12 cellular contexts compared by ENCODE assay signal in genomic region chr1:31482478-31483011, GRCh38.
DNase-seq lines count a peak whose midpoint lies in the region; ATAC-seq, FAIRE-seq and TF ChIP-seq lines count a peak whose summit lies in the region.
"Had no signal": no experiment of that assay in that cellular context is flagged by ENCODE, and none has a peak within 500 bp of the region (broad histone marks: within the 10 kb centered on the region; RNA-seq: fewer than 3 reads in every experiment).

No MANE protein-coding gene starts in this region.

- peaks cover 42% of the 10 kb centered on the region for H3K4me1 ChIP-seq in DOHH2 (ENCODE audit: control insufficient read depth, low read length)
- no peaks in the 10 kb centered on the region for H3K4me1 ChIP-seq in GM12878 (ENCODE audit: control insufficient read depth, insufficient read depth, low read length)
- no peaks in the 10 kb centered on the region for H3K4me1 ChIP-seq in muscle layer of duodenum (ENCODE audit: control insufficient read depth in 1 of 2, insufficient read depth in 2 of 2, low read length in 2 of 2)
- H3K4me1 ChIP-seq: gastrocnemius medialis had no signal

- in situ Hi-C loops in GM12878 (cut with MboI) = no loop called here

- peak; percentile 33 for ATAC-seq in HG02759 (IDR thresholded peaks at IDR 0.05; ENCODE audit: unreplicated experiment)
- ATAC-seq in GM12878 = peak; percentile 63

- peak overlapping the region; percentile 20; the same call in 1 of the 2 replicates for H3K9ac ChIP-seq in GM12878 (ENCODE audit: control insufficient read depth, insufficient read depth, low read length)
- H3K9ac ChIP-seq: KMS-11 had no signal

- intact Hi-C loops in GM12878 (cut with micrococcal nuclease; ENCODE audit: unreplicated experiment) = loop anchor here (1.0 to 2.0 kb wide), 3 partner anchors 27 to 66 kb away; no protein-coding TSS in a partner anchor

- TF ChIP-seq EP300 in GM12878 (IDR thresholded peaks at IDR 0.05; ENCODE audit: borderline replicate concordance in 1 of 2, control insufficient read depth in 1 of 2, low read depth in 2 of 2, low read length in 2 of 2) = no peak

- POLR2A ChIA-PET in GM12878 (lab: Charles Lee) = interaction anchor here (1.2 to 15.0 kb wide), 5 partner anchors 10 to 59 kb away, joined by 3 to 260 read pairs (median 6); no protein-coding TSS in a partner anchor

- RAD21 ChIA-PET in GM12878 (lab: Charles Lee; ENCODE audit: unreplicated experiment) = interaction anchor here (0.9 to 6.4 kb wide), 9 partner anchors 20 to 88 kb away, joined by 3 to 122 read pairs (median 4); no protein-coding TSS in a partner anchor

- H3K4me2 ChIP-seq in DOHH2 (ENCODE audit: low read length) (peak overlapping the region; percentile 30), GM12878 (ENCODE audit: control insufficient read depth, insufficient read depth) (no peak overlapping the region)
- H3K4me2 ChIP-seq: KMS-11 had no signal

- H3K9me3 ChIP-seq in DOHH2 (ENCODE audit: control insufficient read depth, insufficient read depth, low read length) (peaks cover 2% of the 10 kb centered on the region; the same call in 1 of the 2 replicates), GM12878 (replicated peaks; ENCODE audit: control insufficient read depth, insufficient read depth, low read length) (no peaks in the 10 kb centered on the region; the same call in 1 of the 3 replicates), muscle layer of duodenum (ENCODE audit: control insufficient read depth in 1 of 2, low read length in 2 of 2) (no peaks in the 10 kb centered on the region)
- H3K9me3 ChIP-seq: gastrocnemius medialis had no signal

- TF ChIP-seq POLR2A in GM12878 (IDR thresholded peaks at IDR 0.05; ENCODE audit: low read depth, low read length) = no peak

- no peak overlapping the region for H3K4me3 ChIP-seq in DOHH2 (ENCODE audit: low read length)
- H3K4me3 ChIP-seq in GM12878 = no peak overlapping the region
- no peak overlapping the region for H3K4me3 ChIP-seq in muscle layer of duodenum (ENCODE audit: low read depth in 1 of 2, low read length in 2 of 2)
- H3K4me3 ChIP-seq: gastrocnemius medialis had no signal

- peaks cover 10% of the 10 kb centered on the region; the same call in 1 of the 2 replicates for H3K36me3 ChIP-seq in DOHH2 (ENCODE audit: control insufficient read depth, low read length)
- H3K36me3 ChIP-seq in GM12878 (ENCODE audit: control insufficient read depth in 2 of 2, insufficient read depth in 2 of 2, low read length in 1 of 2) = no peaks in the 10 kb centered on the region
- no peaks in the 10 kb centered on the region for H3K36me3 ChIP-seq in muscle layer of duodenum (ENCODE audit: control insufficient read depth in 1 of 2, insufficient read depth in 2 of 2, low read length in 2 of 2)
- H3K36me3 ChIP-seq: gastrocnemius medialis had no signal

- H3K27me3 ChIP-seq in DOHH2 (ENCODE audit: control insufficient read depth, low read length) (no peaks in the 10 kb centered on the region), GM12878 (replicated peaks in 1 of 2; ENCODE audit: control insufficient read depth in 2 of 2, insufficient read depth in 2 of 2, low read length in 1 of 2) (no peaks in the 10 kb centered on the region), muscle layer of duodenum (ENCODE audit: low read depth, low read length) (no peaks in the 10 kb centered on the region)
- H3K27me3 ChIP-seq: gastrocnemius medialis had no signal

- BruUV-seq in GM12878 (replicated peaks; lab: Mats Ljungman, UMichigan) = TSS peak; percentile 97

- H3K27ac ChIP-seq in DOHH2 (ENCODE audit: low read depth, low read length) (peak overlapping the region; percentile 81), GM12878 (ENCODE audit: control insufficient read depth, insufficient read depth) (peak overlapping the region; percentile 57), muscle layer of duodenum (ENCODE audit: low read length) (peak overlapping the region; percentile 69)
- H3K27ac ChIP-seq: KMS-11 had no signal

- H3K9me2 ChIP-seq in DOHH2 (replicated peaks; ENCODE audit: control insufficient read depth, low read length) = no peaks in the 10 kb centered on the region

- SMC1A ChIA-PET in GM12878 (lab: Charles Lee; ENCODE audit: uncharacterized antibody, unreplicated experiment) = interaction anchor here (1.0 to 11.5 kb wide), 13 partner anchors 11 to 67 kb away, joined by 3 to 230 read pairs (median 7); no protein-coding TSS in a partner anchor

- TF ChIP-seq CTCF in DOHH2 (IDR thresholded peaks at IDR 0.05; ENCODE audit: low read depth, low read length, poor library complexity, severe bottlenecking) (no peak), GM12878 (IDR thresholded peaks at IDR 0.05 in 2 of 3, conservative IDR thresholded peaks at IDR 0.05 in 1 of 3; ENCODE audit: control insufficient read depth in 2 of 3, extremely low read depth in 1 of 3, insufficient read depth in 1 of 3, low read depth in 3 of 3, low read length in 3 of 3) (no peak)

- CTCF ChIA-PET in GM12878 (lab: Yijun Ruan, JAX) = interaction anchor here (0.9 to 3.9 kb wide), 6 partner anchors 23 to 67 kb away, joined by 3 to 19 read pairs (median 6); no protein-coding TSS in a partner anchor

- H4K20me1 ChIP-seq in DOHH2 (ENCODE audit: control insufficient read depth, insufficient read depth, low read depth, low read length) (no peaks in the 10 kb centered on the region), GM12878 (ENCODE audit: control insufficient read depth, insufficient read depth) (no peaks in the 10 kb centered on the region)

- no peaks in the 10 kb centered on the region for H3K79me2 ChIP-seq in DOHH2 (ENCODE audit: control insufficient read depth, low read length)
- no peaks in the 10 kb centered on the region for H3K79me2 ChIP-seq in GM12878 (ENCODE audit: control insufficient read depth, insufficient read depth, low read length)

- 69% methylated on average over 6 of the region's 6 CpGs for WGBS in GM12878 (ENCODE audit: insufficient coverage, insufficient replicate concordance, low lambda C conversion rate, missing lambda C conversion rate)

- TF ChIP-seq RAD21 in GM12878 (IDR thresholded peaks at IDR 0.05; ENCODE audit: insufficient read depth, low read depth, low read length) = no peak

- DNase-seq in GM12878 (ENCODE audit: low read depth, low spot score) (peak; percentile 40), hepatic stellate cell (ENCODE audit: low spot score) (no peak), NCI-H2196 (lab: John Stamatoyannopoulos, UW; ENCODE audit: unreplicated experiment) (no peak)
- DNase-seq in central memory CD4-positive, alpha-beta T cell = no peak
- DNase-seq in stimulated activated CD4-positive, alpha-beta T cell treated with anti-CD3 and anti-CD28 coated beads, Interleukin-4, amount 100 ng/mL, for 4 hours = no peak
- DNase-seq: CD4-positive, CD25-positive, alpha-beta regulatory T cell; NCI-H510A treated with DMSO at 0.1 percent for 48 hours had no signal

- peak overlapping the region; percentile 68 for H2AFZ ChIP-seq in GM12878 (ENCODE audit: control insufficient read depth, low read depth, low read length)

- peaks cover 8% of the 10 kb centered on the region for H3F3A ChIP-seq in DOHH2 (ENCODE audit: control insufficient read depth, insufficient read depth)

- FAIRE-seq in GM12878 (lab: Jason Lieb, UNC) = no peak

TF ChIP-seq in GM12878, 131 proteins besides CTCF, POLR2A, EP300 and RAD21 (continues in another document):
- TF ChIP-seq HDGF (IDR thresholded peaks at IDR 0.05) = peak; percentile 54; the same call in 1 of the 2 replicates
- TF ChIP-seq, protein P1, sequence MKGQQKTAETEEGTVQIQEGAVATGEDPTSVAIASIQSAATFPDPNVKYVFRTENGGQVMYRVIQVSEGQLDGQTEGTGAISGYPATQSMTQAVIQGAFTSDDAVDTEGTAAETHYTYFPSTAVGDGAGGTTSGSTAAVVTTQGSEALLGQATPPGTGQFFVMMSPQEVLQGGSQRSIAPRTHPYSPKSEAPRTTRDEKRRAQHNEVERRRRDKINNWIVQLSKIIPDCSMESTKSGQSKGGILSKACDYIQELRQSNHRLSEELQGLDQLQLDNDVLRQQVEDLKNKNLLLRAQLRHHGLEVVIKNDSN (IDR thresholded peaks at IDR 0.05; ENCODE audit: borderline replicate concordance, extremely low read length, insufficient read depth, low read depth, low read length) = no peak
- TF ChIP-seq, protein P2, sequence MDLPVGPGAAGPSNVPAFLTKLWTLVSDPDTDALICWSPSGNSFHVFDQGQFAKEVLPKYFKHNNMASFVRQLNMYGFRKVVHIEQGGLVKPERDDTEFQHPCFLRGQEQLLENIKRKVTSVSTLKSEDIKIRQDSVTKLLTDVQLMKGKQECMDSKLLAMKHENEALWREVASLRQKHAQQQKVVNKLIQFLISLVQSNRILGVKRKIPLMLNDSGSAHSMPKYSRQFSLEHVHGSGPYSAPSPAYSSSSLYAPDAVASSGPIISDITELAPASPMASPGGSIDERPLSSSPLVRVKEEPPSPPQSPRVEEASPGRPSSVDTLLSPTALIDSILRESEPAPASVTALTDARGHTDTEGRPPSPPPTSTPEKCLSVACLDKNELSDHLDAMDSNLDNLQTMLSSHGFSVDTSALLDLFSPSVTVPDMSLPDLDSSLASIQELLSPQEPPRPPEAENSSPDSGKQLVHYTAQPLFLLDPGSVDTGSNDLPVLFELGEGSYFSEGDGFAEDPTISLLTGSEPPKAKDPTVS (IDR thresholded peaks at IDR 0.05; ENCODE audit: low read depth, low read length) = no peak
- no peak for TF ChIP-seq KDM1A (IDR thresholded peaks at IDR 0.05; ENCODE audit: borderline replicate concordance)
- TF ChIP-seq DPF2 (IDR thresholded peaks at IDR 0.05) = no peak; the same call in 1 of the 2 replicates
- TF ChIP-seq HCFC1 (IDR thresholded peaks at IDR 0.05; ENCODE audit: low read length) = no peak; the same call in 1 of the 2 replicates
